ENCODE assay signal across 8 cellular contexts in genomic region chr10:32347363-32347735, GRCh38. TPM values are rescaled to one million over a fixed set of nuclear protein-coding genes. Genes with fewer than 3 reads are reported as not detected.
DNase-seq lines count a peak whose midpoint lies in the region; ATAC-seq lines count a peak whose summit lies in the region.

No MANE protein-coding gene starts in this region.

- CTCF ChIA-PET in activated CD4-positive, alpha-beta T cell treated with anti-CD3 and anti-CD28 coated beads, Interleukin-2, amount 10 ng/mL, durations not matched to agents 7 days and 5 days (lab: Charles Lee): interaction anchor here (0.8 to 1.1 kb wide), 2 partner anchors 10 to 31 kb away, joined by 3 to 4 read pairs; no protein-coding TSS in a partner anchor

- peak overlapping the region; percentile 88 for H3K27ac Mint-ChIP-seq in activated CD4-positive, alpha-beta T cell treated with anti-CD3 and anti-CD28 coated beads, Interleukin-2, amount 10 ng/mL, durations not matched to agents 7 days and 5 days
- peak overlapping the region; percentile 60 for H3K27ac Mint-ChIP-seq in activated T-helper 2 cell treated with anti-CD3 and anti-CD28 coated beads, Interferon-gamma antibody, Interleukin-2, Interleukin-4, amounts not matched to agents 10 μg/mL and 5 μg/mL and 100 μg/mL, durations not matched to agents 14 hours and 24 hours and 36 hours
- peak overlapping the region; percentile 84 to 95 for H3K27ac Mint-ChIP-seq in stimulated activated naive CD8-positive, alpha-beta T cell treated with anti-CD3 and anti-CD28 coated beads, Interleukin-15, amount 100 ng/mL, for 72 hours

- intact Hi-C loops in activated T-helper 2 cell treated with anti-CD3 and anti-CD28 coated beads, Interferon-gamma antibody, Interleukin-2, Interleukin-4, amounts not matched to agents 10 μg/mL and 5 μg/mL and 100 μg/mL, durations not matched to agents 14 hours and 24 hours and 36 hours (cut with micrococcal nuclease): loop anchor here (1.0 to 10.0 kb wide), 6 partner anchors 10 to 423 kb away; partner anchors contain the start of genes ARHGAP12 and KIF5B

- no peak for DNase-seq in activated CD4-positive, alpha-beta T cell treated with anti-CD3 and anti-CD28 coated beads, Interleukin-2, amount 10 ng/mL, durations not matched to agents 7 days and 5 days
- no peak for DNase-seq in activated CD4-positive, alpha-beta T cell treated with anti-CD3 and anti-CD28 coated beads for 1 hour
- DNase-seq in activated T-helper 2 cell treated with anti-CD3 and anti-CD28 coated beads, Interferon-gamma antibody, Interleukin-2, Interleukin-4, amounts not matched to agents 10 μg/mL and 5 μg/mL and 100 μg/mL, durations not matched to agents 14 hours and 24 hours and 36 hours (ENCODE audit: low spot score): no peak
- DNase-seq in stimulated activated naive CD8-positive, alpha-beta T cell treated with anti-CD3 and anti-CD28 coated beads, Interleukin-15, amount 100 ng/mL, for 72 hours: no peak
- no peak for DNase-seq in MV-4-11 (lab: John Stamatoyannopoulos, UW)

- peak overlapping the region; percentile 99 for H3K4me3 ChIP-seq in iPS-11a (ENCODE audit: low read depth, low read length)

- ATAC-seq in HG03064 (IDR thresholded peaks at IDR 0.05; ENCODE audit: low read depth, unreplicated experiment) (peak; percentile 22), GM18517 (IDR thresholded peaks at IDR 0.05; ENCODE audit: unreplicated experiment) (no peak)
- ATAC-seq in stimulated activated naive CD8-positive, alpha-beta T cell treated with anti-CD3 and anti-CD28 coated beads, Interleukin-15, amount 100 ng/mL, for 72 hours: peak; percentile 1

- H3K27me3 Mint-ChIP-seq in activated CD4-positive, alpha-beta T cell treated with anti-CD3 and anti-CD28 coated beads, Interleukin-2, amount 10 ng/mL, durations not matched to agents 7 days and 5 days: no peaks in the 10 kb centered on the region
- H3K27me3 Mint-ChIP-seq in activated T-helper 2 cell treated with anti-CD3 and anti-CD28 coated beads, Interferon-gamma antibody, Interleukin-2, Interleukin-4, amounts not matched to agents 10 μg/mL and 5 μg/mL and 100 μg/mL, durations not matched to agents 14 hours and 24 hours and 36 hours (ENCODE audit: low read depth): no peaks in the 10 kb centered on the region
- no peaks in the 10 kb centered on the region for H3K27me3 Mint-ChIP-seq in stimulated activated naive CD8-positive, alpha-beta T cell treated with anti-CD3 and anti-CD28 coated beads, Interleukin-15, amount 100 ng/mL, for 72 hours

- POLR2A ChIA-PET in activated CD4-positive, alpha-beta T cell treated with anti-CD3 and anti-CD28 coated beads, Interleukin-2, amount 10 ng/mL, durations not matched to agents 7 days and 5 days (lab: Charles Lee): interaction anchor here (0.6 kb wide), 1 partner anchor 21 kb away, joined by 3 read pairs; no protein-coding TSS in a partner anchor

- no peaks in the 10 kb centered on the region for H3K9me3 Mint-ChIP-seq in activated CD4-positive, alpha-beta T cell treated with anti-CD3 and anti-CD28 coated beads, Interleukin-2, amount 10 ng/mL, durations not matched to agents 7 days and 5 days
- no peaks in the 10 kb centered on the region for H3K9me3 Mint-ChIP-seq in activated T-helper 2 cell treated with anti-CD3 and anti-CD28 coated beads, Interferon-gamma antibody, Interleukin-2, Interleukin-4, amounts not matched to agents 10 μg/mL and 5 μg/mL and 100 μg/mL, durations not matched to agents 14 hours and 24 hours and 36 hours
- H3K9me3 Mint-ChIP-seq in stimulated activated naive CD8-positive, alpha-beta T cell treated with anti-CD3 and anti-CD28 coated beads, Interleukin-15, amount 100 ng/mL, for 72 hours: no peaks in the 10 kb centered on the region

- peaks cover 50% of the 10 kb centered on the region for H3K36me3 Mint-ChIP-seq in activated CD4-positive, alpha-beta T cell treated with anti-CD3 and anti-CD28 coated beads, Interleukin-2, amount 10 ng/mL, durations not matched to agents 7 days and 5 days (ENCODE audit: low read depth)
- H3K36me3 Mint-ChIP-seq in activated T-helper 2 cell treated with anti-CD3 and anti-CD28 coated beads, Interferon-gamma antibody, Interleukin-2, Interleukin-4, amounts not matched to agents 10 μg/mL and 5 μg/mL and 100 μg/mL, durations not matched to agents 14 hours and 24 hours and 36 hours (ENCODE audit: low read depth): peaks cover 44% of the 10 kb centered on the region

- peak overlapping the region; percentile 77 for H3K4me3 Mint-ChIP-seq in activated CD4-positive, alpha-beta T cell treated with anti-CD3 and anti-CD28 coated beads, Interleukin-2, amount 10 ng/mL, durations not matched to agents 7 days and 5 days
- H3K4me3 Mint-ChIP-seq in activated T-helper 2 cell treated with anti-CD3 and anti-CD28 coated beads, Interferon-gamma antibody, Interleukin-2, Interleukin-4, amounts not matched to agents 10 μg/mL and 5 μg/mL and 100 μg/mL, durations not matched to agents 14 hours and 24 hours and 36 hours (ENCODE audit: low read depth): peak overlapping the region; percentile 73
- H3K4me3 Mint-ChIP-seq in stimulated activated naive CD8-positive, alpha-beta T cell treated with anti-CD3 and anti-CD28 coated beads, Interleukin-15, amount 100 ng/mL, for 72 hours: peak overlapping the region; percentile 71 to 91

- H3K4me1 Mint-ChIP-seq in activated CD4-positive, alpha-beta T cell treated with anti-CD3 and anti-CD28 coated beads, Interleukin-2, amount 10 ng/mL, durations not matched to agents 7 days and 5 days: peaks cover 65% of the 10 kb centered on the region
- H3K4me1 Mint-ChIP-seq in activated T-helper 2 cell treated with anti-CD3 and anti-CD28 coated beads, Interferon-gamma antibody, Interleukin-2, Interleukin-4, amounts not matched to agents 10 μg/mL and 5 μg/mL and 100 μg/mL, durations not matched to agents 14 hours and 24 hours and 36 hours (ENCODE audit: low read depth): peaks cover 44% of the 10 kb centered on the region
- peaks cover 59% of the 10 kb centered on the region for H3K4me1 Mint-ChIP-seq in stimulated activated naive CD8-positive, alpha-beta T cell treated with anti-CD3 and anti-CD28 coated beads, Interleukin-15, amount 100 ng/mL, for 72 hours

RNA-seq across cellular contexts. Expression of gene EPC1, which starts 0.4 kb away (rescaled TPM):
- total RNA-seq in activated CD4-positive, alpha-beta T cell treated with anti-CD3 and anti-CD28 coated beads, Interleukin-2, amount 10 ng/mL, durations not matched to agents 7 days and 5 days: 10 to 100 TPM; 47.6 to 54.2 TPM
- total RNA-seq in activated T-helper 2 cell treated with anti-CD3 and anti-CD28 coated beads, Interferon-gamma antibody, Interleukin-2, Interleukin-4, amounts not matched to agents 10 μg/mL and 5 μg/mL and 100 μg/mL, durations not matched to agents 14 hours and 24 hours and 36 hours: 35.3 and 35.4 TPM in 2 replicates
